Comparison of ENCODE assay signal across 16 cellular contexts in the genomic region with DNA sequence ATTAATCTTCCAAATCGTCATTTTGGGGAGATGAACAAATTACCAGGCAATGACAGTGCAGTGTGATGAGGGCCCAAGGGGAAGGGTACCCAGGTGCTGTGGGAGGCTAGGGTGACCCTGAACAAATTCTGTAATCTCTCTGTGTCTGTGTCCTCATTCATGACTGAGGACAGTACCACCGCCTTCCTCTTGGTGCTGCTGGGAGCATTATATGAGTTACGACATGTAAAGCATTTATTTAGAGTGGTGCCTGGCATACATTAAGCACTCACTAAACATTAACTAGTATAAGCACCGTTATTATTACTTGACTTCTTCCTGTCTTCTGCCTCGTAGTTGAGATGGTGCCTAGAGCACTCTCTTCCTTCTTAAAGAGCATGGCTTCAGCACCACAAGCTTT.
DNase-seq lines count a peak whose midpoint lies in the region; ATAC-seq, FAIRE-seq and TF ChIP-seq lines count a peak whose summit lies in the region.
"Had no signal": no experiment of that assay in that cellular context is flagged by ENCODE, and none has a peak within 500 bp of the region (broad histone marks: within the 10 kb centered on the region; RNA-seq: fewer than 3 reads in every experiment).

No MANE protein-coding gene starts in this region.

- H3K4me1 ChIP-seq in H9 (ENCODE audit: insufficient read depth, low read length) (peaks cover 7% of the 10 kb centered on the region; the same call in 1 of the 2 replicates), pancreas (no peaks in the 10 kb centered on the region)

- H2AFZ ChIP-seq in H9 (ENCODE audit: low read length), result no peak overlapping the region

- in situ Hi-C loops in astrocyte of the cerebellum (cut with HindIII; ENCODE audit: low sequenced_read_pairs), result loop anchor here (5.0 kb wide), 1 partner anchor 94 kb away; no protein-coding TSS in a partner anchor

- no peak overlapping the region for H3K18ac ChIP-seq in H9 (ENCODE audit: insufficient read length, low read depth, low read length)

- H3K27me3 Mint-ChIP-seq in H9 (ENCODE audit: low read depth), result no peaks in the 10 kb centered on the region

- TF ChIP-seq CTCF in H9 (conservative IDR thresholded peaks at IDR 0.05) (peak; percentile 37; the same call in 2 of the 3 replicates), astrocyte of the cerebellum (IDR thresholded peaks at IDR 0.05; ENCODE audit: low read depth, low read length, missing control alignments) (peak; percentile 5), pancreas (IDR thresholded peaks at IDR 0.05) (no peak)

- no peak overlapping the region for H3K4ac ChIP-seq in H9 (ENCODE audit: low read depth, low read length)

- no CpG with 5 or more reads among the region's 5 CpGs for WGBS in H9 (ENCODE audit: extremely low coverage, insufficient read length, low lambda C conversion rate)
- WGBS in pancreas, 2 donors, result 30 to 36% methylated on average over 5 of the region's 5 CpGs

- no peak for FAIRE-seq in pancreas (lab: Jason Lieb, UNC)

- no peak for ATAC-seq in pancreas

- intact Hi-C loops in pancreas (cut with DNase I), result no loop called here

- no peak overlapping the region for H2BK5ac ChIP-seq in H9 (ENCODE audit: insufficient read length, low read length)

- no peaks in the 10 kb centered on the region for H4K20me1 ChIP-seq in H9 (ENCODE audit: control insufficient read depth, insufficient read depth, insufficient read length)

- no peak overlapping the region for H4K8ac ChIP-seq in H9 (replicated peaks; ENCODE audit: insufficient read length, low read depth, low read length)

- no peaks in the 10 kb centered on the region for H3K23me2 ChIP-seq in H9 (ENCODE audit: insufficient read length, low read depth, low read length, poor library complexity, severe bottlenecking)

- peaks cover 5 to 16% of the 10 kb centered on the region in 2 experiments; a peak in 3 of 5 replicates for H3K9me3 Mint-ChIP-seq in H9

- H3K4me1 Mint-ChIP-seq in H9, result peaks cover 35 to 50% of the 10 kb centered on the region in 2 experiments

- no peaks in the 10 kb centered on the region for H3K79me2 ChIP-seq in H9 (ENCODE audit: insufficient read depth, low read length)

- no peaks in the 10 kb centered on the region for H3K36me3 ChIP-seq in pancreas

- H4K91ac ChIP-seq in H9 (ENCODE audit: insufficient read length, low read depth, low read length), result no peak overlapping the region

- no peak overlapping the region for H3K4me2 ChIP-seq in H9 (ENCODE audit: insufficient read depth, insufficient read length, low read length)

- H2BK15ac ChIP-seq in H9 (ENCODE audit: low read depth, low read length), result no peak overlapping the region

- H3K9ac ChIP-seq in H9 (ENCODE audit: extremely low read depth, insufficient read length, low read length), result no peak overlapping the region

- H3K4me3 Mint-ChIP-seq in H9, result no peak overlapping the region
- H3K4me3 Mint-ChIP-seq: activated naive CD8-positive, alpha-beta T cell had no signal

- H4K5ac ChIP-seq in H9 (ENCODE audit: insufficient read length, low read depth, low read length), result no peak overlapping the region

- H3K79me1 ChIP-seq in H9 (ENCODE audit: insufficient read depth, low read depth, low read length, poor library complexity, severe bottlenecking), result no peaks in the 10 kb centered on the region

- H2BK120ac ChIP-seq in H9 (ENCODE audit: low read depth, low read length, poor library complexity, severe bottlenecking), result no peak overlapping the region

- no peak overlapping the region for H3K27ac ChIP-seq in H9 (ENCODE audit: insufficient read length, low read depth, low read length)
- no peak overlapping the region for H3K27ac ChIP-seq in pancreas
- H3K27ac ChIP-seq: 22Rv1 had no signal

- peak overlapping the region in 1 of 3 experiments; percentile 31; a peak in 1 of 7 replicates for H3K27ac Mint-ChIP-seq in H9
- H3K27ac Mint-ChIP-seq: activated naive CD8-positive, alpha-beta T cell had no signal

- peaks cover 1 to 17% (median 6%) of the 10 kb centered on the region in 3 experiments; a peak in 6 of 7 replicates for H3K36me3 Mint-ChIP-seq in H9 (ENCODE audit: insufficient read depth in 1 of 3, low read depth in 3 of 3)
- H3K36me3 Mint-ChIP-seq: activated naive CD8-positive, alpha-beta T cell had no signal

- no peak overlapping the region for H3K56ac ChIP-seq in H9 (ENCODE audit: insufficient read length, low read depth, low read length)

- H2BK12ac ChIP-seq in H9 (ENCODE audit: insufficient read length, low read depth, low read length), result no peak overlapping the region

- no peak overlapping the region for H2BK20ac ChIP-seq in H9 (ENCODE audit: low read depth, low read length, poor library complexity, severe bottlenecking)

- H3K27me3 ChIP-seq in H9 (ENCODE audit: insufficient read depth, low read length), result no peaks in the 10 kb centered on the region
- no peaks in the 10 kb centered on the region for H3K27me3 ChIP-seq in pancreas

- H3K4me3 ChIP-seq in astrocyte of the cerebellum (ENCODE audit: low read depth, low read length) (no peak overlapping the region), pancreas (no peak overlapping the region)

- no peak overlapping the region for H2AK5ac ChIP-seq in H9 (ENCODE audit: insufficient read length, low read length)

- no peak overlapping the region for H3T11ph ChIP-seq in H9 (ENCODE audit: low read length)

- H3K23ac ChIP-seq in H9 (ENCODE audit: insufficient read length, low read depth, low read length), result no peak overlapping the region

- peak; percentile 18 for DNase-seq in DMS 273 (lab: John Stamatoyannopoulos, UW; ENCODE audit: unreplicated experiment)
- DNase-seq in DMS 273 treated with DMSO at 0.1 percent for 48 hours (lab: John Stamatoyannopoulos, UW), result no peak
- DNase-seq in H9, result peak; percentile 21
- DNase-seq in astrocyte of the cerebellum (ENCODE audit: low read depth), result no peak
- DNase-seq in left kidney (ENCODE audit: low read depth, low spot score), result peak; percentile 42
- DNase-seq in activated gamma-delta T cell treated with Interleukin-2 at 50 U/mL for 16 hours, result no peak
- no peak for DNase-seq in AG08395 (ENCODE audit: low spot score)
- DNase-seq in pancreas, result no peak
- DNase-seq: activated CD4-positive, CD25-positive, alpha-beta regulatory T cell; erythroblast; hypothalamus; mammary epithelial cell; stimulated activated CD4-positive, alpha-beta T cell treated with anti-CD3 and anti-CD28 coated beads, Interleukin-12 subunit alpha, Interleukin-12 subunit beta, amount 100 ng/mL, for 4 hours had no signal

- no peaks in the 10 kb centered on the region for H3K9me3 ChIP-seq in H9 (ENCODE audit: control insufficient read depth, low read depth, low read length)
- no peaks in the 10 kb centered on the region for H3K9me3 ChIP-seq in pancreas
- H3K9me3 ChIP-seq: Caco-2 had no signal

- no peak overlapping the region for H3K14ac ChIP-seq in H9 (ENCODE audit: insufficient read depth, low read length)

Comparison
In these comparisons a context has a peak if more than half of its experiments do, and no peak if none do; other contexts are left out.
1. DNase-seq: peak in DMS 273 (single experiment), H9 (single experiment) and left kidney (single experiment); none in DMS 273 treated with DMSO at 0.1 percent for 48 hours (single experiment), astrocyte of the cerebellum (single experiment), activated gamma-delta T cell treated with Interleukin-2 at 50 U/mL for 16 hours (single experiment), AG08395 (single experiment) and pancreas (0 of 6).
2. CTCF ChIP-seq: peak in H9 (single experiment) and astrocyte of the cerebellum (single experiment); none in pancreas (0 of 4).